24 cellular contexts compared by ENCODE assay signal in the genomic region with DNA sequence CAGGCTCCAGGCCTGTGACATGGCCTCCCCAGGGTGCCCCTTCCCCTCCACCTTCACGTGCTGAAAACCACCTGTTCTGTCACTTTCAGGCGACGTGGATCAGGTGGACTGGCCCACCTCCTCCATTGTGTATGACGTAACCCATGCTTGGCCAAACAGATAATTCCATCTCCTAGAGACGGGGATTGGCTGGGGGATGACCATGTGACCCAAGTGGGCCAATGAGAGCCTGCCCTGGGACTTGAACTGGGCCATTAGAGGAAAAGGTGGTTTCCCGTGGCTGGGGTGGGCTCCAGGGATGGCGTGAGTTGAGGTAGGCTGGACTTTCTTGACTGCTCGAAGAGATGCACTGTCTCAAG. TPM values are rescaled to one million over a fixed set of nuclear protein-coding genes. Genes with fewer than 3 reads are reported as not detected.
DNase-seq lines count a peak whose midpoint lies in the region; ATAC-seq and TF ChIP-seq lines count a peak whose summit lies in the region.
"Had no signal": no experiment of that assay in that cellular context is flagged by ENCODE, and none has a peak within 500 bp of the region (broad histone marks: within the 10 kb centered on the region; RNA-seq: fewer than 3 reads in every experiment).

No MANE protein-coding gene starts in this region.

- peaks cover 4 to 9% of the 10 kb centered on the region in 2 experiments; a peak in 1 of 4 replicates for H3K79me1 ChIP-seq in IMR-90 (ENCODE audit: low read depth in 1 of 2, low read length in 2 of 2)

- H3K23ac ChIP-seq in IMR-90 (ENCODE audit: low read depth, low read length): no peak overlapping the region

- no peak overlapping the region for H2BK15ac ChIP-seq in IMR-90 (ENCODE audit: low read depth, low read length)

- no peaks in the 10 kb centered on the region for H3K9me1 ChIP-seq in IMR-90 (ENCODE audit: insufficient read depth, low read length)

- H2BK5ac ChIP-seq in IMR-90 (ENCODE audit: low read depth, low read length, poor library complexity, severe bottlenecking): no peak overlapping the region

- H2BK20ac ChIP-seq in IMR-90 (ENCODE audit: low read depth, low read length): no peak overlapping the region

- no peak overlapping the region for H4K8ac ChIP-seq in IMR-90 (ENCODE audit: low read depth in 2 of 2, low read length in 2 of 2)

- BruUV-seq in IMR-90 (replicated peaks; lab: Mats Ljungman, UMichigan): no TSS peak

- no peak for TF ChIP-seq CTCF in IMR-90 (conservative IDR thresholded peaks at IDR 0.05; ENCODE audit: low read depth, low read length)
- TF ChIP-seq CTCF in choroid plexus epithelial cell (conservative IDR thresholded peaks at IDR 0.05; ENCODE audit: low read depth, low read length): no peak
- TF ChIP-seq CTCF in breast epithelium (IDR thresholded peaks at IDR 0.05): no peak

- intact Hi-C loops in IMR-90 (cut with micrococcal nuclease): no loop called here
- intact Hi-C loops in breast epithelium (cut with DNase I; ENCODE audit: low total_unique reads): no loop called here

- 54% methylated on average over 3 of the region's 8 CpGs; no CpG with 5 or more reads in 1 of the 2 experiments for WGBS in IMR-90 (ENCODE audit: extremely low coverage in 2 of 2, insufficient read length in 1 of 2), 2 experiments

- no peak overlapping the region for H2AFZ ChIP-seq in IMR-90 (replicated peaks; ENCODE audit: low read length, poor library complexity)

- DNase-seq in NCI-H146 (lab: John Stamatoyannopoulos, UW) (peak; percentile 24), NCI-H146 treated with DMSO at 0.1 percent for 48 hours (lab: John Stamatoyannopoulos, UW; ENCODE audit: unreplicated experiment) (no peak), IMR-90 (no peak), choroid plexus epithelial cell (ENCODE audit: low read depth) (peak; percentile 12), breast epithelium (ENCODE audit: low spot score in 2 of 2) (no peak), NCI-H510A (lab: John Stamatoyannopoulos, UW) (no peak)
- DNase-seq: activated CD4-positive, alpha-beta T cell treated with anti-CD3 and anti-CD28 coated beads for 1 hour; activated T-cell treated with anti-CD3 and anti-CD28 coated beads, Interleukin-2, amount 50 U/mL, for 24 hours; amniotic stem cell; BE2C; DND-41; hypothalamus; NCI-H1092; NCI-H524 treated with DMSO at 0.1 percent for 48 hours; Right ventricle myocardium superior; sigmoid colon; stimulated activated CD4-positive, alpha-beta T cell treated with anti-CD3 and anti-CD28 coated beads, Interleukin-15, amount 100 ng/mL, for 24 hours; stimulated activated CD8-positive, alpha-beta memory T cell treated with anti-CD3 and anti-CD28 coated beads, Interleukin-4, amount 100 ng/mL, for 48 hours; upper lobe of right lung had no signal

- no peak overlapping the region for H3K4me3 ChIP-seq in IMR-90 (ENCODE audit: insufficient read depth, low read depth, low read length)
- H3K4me3 ChIP-seq in choroid plexus epithelial cell (ENCODE audit: low read depth, low read length): no peak overlapping the region
- no peak overlapping the region for H3K4me3 ChIP-seq in breast epithelium
- H3K4me3 ChIP-seq: coronary artery, esophagus muscularis mucosa, gastroesophageal sphincter, sigmoid colon, upper lobe of right lung had no signal

- H3K27ac ChIP-seq in IMR-90 (ENCODE audit: insufficient read depth, low read length) (no peak overlapping the region), breast epithelium (no peak overlapping the region)
- H3K27ac ChIP-seq: coronary artery, esophagus muscularis mucosa, gastroesophageal sphincter, sigmoid colon, upper lobe of right lung had no signal

- CTCF ChIA-PET in IMR-90 (lab: Yijun Ruan, JAX): no interaction called here

- H3K27me3 ChIP-seq in IMR-90 (ENCODE audit: control insufficient read depth, insufficient read depth, low read length) (peaks cover under 1% of the 10 kb centered on the region; the same call in 1 of the 2 replicates), breast epithelium (peaks cover 6 to 10% of the 10 kb centered on the region in 2 donors)

- H3K4me2 ChIP-seq in IMR-90 (ENCODE audit: low read depth, low read length): no peak overlapping the region

- no peak overlapping the region for H2AK5ac ChIP-seq in IMR-90 (ENCODE audit: low read depth, low read length)

- no peaks in the 10 kb centered on the region for H3K36me3 ChIP-seq in IMR-90 (ENCODE audit: control insufficient read depth, insufficient read depth, low read length)
- no peaks in the 10 kb centered on the region for H3K36me3 ChIP-seq in breast epithelium
- H3K36me3 ChIP-seq: BE2C, esophagus muscularis mucosa, gastroesophageal sphincter, sigmoid colon, upper lobe of right lung had no signal

- no peak overlapping the region for H3K14ac ChIP-seq in IMR-90 (replicated peaks; ENCODE audit: low read depth, low read length)

- POLR2A ChIA-PET in IMR-90 (lab: Charles Lee; ENCODE audit: unreplicated experiment): no interaction called here

- in situ Hi-C loops in IMR-90 (cut with MboI; ENCODE audit: low sequenced_read_pairs): no loop called here

- H3K9me3 ChIP-seq in IMR-90 (ENCODE audit: control insufficient read depth, insufficient read depth, low read length): peaks cover 2% of the 10 kb centered on the region; the same call in 1 of the 2 replicates
- no peaks in the 10 kb centered on the region for H3K9me3 ChIP-seq in breast epithelium
- H3K9me3 ChIP-seq: BE2C, gastroesophageal sphincter, sigmoid colon, upper lobe of right lung had no signal

- no peak overlapping the region for H2BK120ac ChIP-seq in IMR-90 (ENCODE audit: low read depth, low read length)

- no peak overlapping the region for H2AK9ac ChIP-seq in IMR-90 (replicated peaks; ENCODE audit: low read depth, low read length, poor library complexity)

- H3K4ac ChIP-seq in IMR-90 (ENCODE audit: low read depth, low read length): no peak overlapping the region

- H3K4me1 ChIP-seq in IMR-90 (ENCODE audit: control insufficient read depth, insufficient read depth, low read length) (peaks cover 4% of the 10 kb centered on the region; the same call in 1 of the 2 replicates), breast epithelium (no peaks in the 10 kb centered on the region)
- H3K4me1 ChIP-seq: BE2C had no signal

- TF ChIP-seq POLR2A in IMR-90 (IDR thresholded peaks at IDR 0.05; ENCODE audit: low read depth, low read length) (no peak), breast epithelium (IDR thresholded peaks at IDR 0.05) (no peak)

- no peak for TF ChIP-seq RAD21 in IMR-90 (IDR thresholded peaks at IDR 0.05; ENCODE audit: low read length)

- no peak overlapping the region for H4K5ac ChIP-seq in IMR-90 (ENCODE audit: low read depth, low read length)

- no peak for ATAC-seq in IMR-90 (ENCODE audit: low read depth)
- ATAC-seq: gastroesophageal sphincter, upper lobe of right lung had no signal

- H3K9ac ChIP-seq in IMR-90 (ENCODE audit: low read depth, low read length): no peak overlapping the region

- H3K18ac ChIP-seq in IMR-90 (ENCODE audit: low read depth, low read length): no peak overlapping the region

- H4K20me1 ChIP-seq in IMR-90 (ENCODE audit: insufficient read depth, low read length): peaks cover 6% of the 10 kb centered on the region; the same call in 1 of the 2 replicates

- dilution Hi-C loops in IMR-90 (cut with HindIII; ENCODE audit: low sequenced_read_pairs, unreplicated experiment): no loop called here

- H4K91ac ChIP-seq in IMR-90 (ENCODE audit: insufficient read depth, low read depth, low read length): no peak overlapping the region

- no peak overlapping the region for H3K56ac ChIP-seq in IMR-90 (ENCODE audit: extremely low read depth, insufficient read depth, low read length)

TF ChIP-seq in IMR-90, 13 proteins besides CTCF, POLR2A, EP300 and RAD21:
- TF ChIP-seq USF2 (IDR thresholded peaks at IDR 0.05; ENCODE audit: low read depth, low read length): peak; percentile 70; the same call in 1 of the 2 replicates
- TF ChIP-seq MXI1 (IDR thresholded peaks at IDR 0.05; ENCODE audit: borderline replicate concordance, low read depth, low read length): no peak

RNA-seq across cellular contexts. Expression of gene ADAMTSL5, which starts 3.6 kb away (rescaled TPM):
- total RNA-seq in IMR-90 (2012; rRNA removed): 0.83 and 0.90 TPM in 2 replicates
- polyA plus RNA-seq in IMR-90 (2012; rRNA removed): 10.8 and 13.4 TPM in 2 replicates
- polyA plus RNA-seq in IMR-90 (2012; cell fraction: cytosol; rRNA removed): 7.7 and 13.2 TPM in 2 replicates
- 31.7 and 79.5 TPM in 2 replicates for polyA plus RNA-seq in IMR-90 (2012; cell fraction: nucleus; rRNA removed; ENCODE audit: low replicate concordance)
- 1 to 10 TPM; 1.3 to 3.5 (median 2.1) TPM for total RNA-seq in breast epithelium

RNA-seq across cellular contexts. Expression of gene PLK5, which starts 7.5 kb away (rescaled TPM):
- total RNA-seq in IMR-90 (2012; rRNA removed) (not detected in 2 replicates), breast epithelium (under 1 TPM in 2 of 3 donors, not detected in 1; 0.44 to 0.98 TPM)
- 0.04 TPM in 1 of 2 replicates, not detected in the other for polyA plus RNA-seq in IMR-90 (2012; rRNA removed)
- polyA plus RNA-seq in IMR-90 (2012; cell fraction: cytosol; rRNA removed): 0.05 TPM in 1 of 2 replicates, not detected in the other
- polyA plus RNA-seq in IMR-90 (2012; cell fraction: nucleus; rRNA removed; ENCODE audit: low replicate concordance): 0.76 and 1.1 TPM in 2 replicates
- total RNA-seq: bronchial epithelial cell, mononuclear cell, Right ventricle myocardium superior, upper lobe of right lung had no signal

RNA-seq across cellular contexts. Expression of gene REEP6, which starts 25.4 kb away (rescaled TPM):
- total RNA-seq in IMR-90 (2012; rRNA removed) (1.3 and 1.7 TPM in 2 replicates), breast epithelium (10 to 100 TPM in 2 of 3 donors, 1 to 10 TPM in 1; 4.3 to 17.4 (median 11.0) TPM)
- polyA plus RNA-seq in IMR-90 (2012; rRNA removed): 2.2 and 3.2 TPM in 2 replicates
- polyA plus RNA-seq in IMR-90 (2012; cell fraction: cytosol; rRNA removed): 2.8 and 4.8 TPM in 2 replicates
- polyA plus RNA-seq in IMR-90 (2012; cell fraction: nucleus; rRNA removed; ENCODE audit: low replicate concordance): 2.0 and 2.7 TPM in 2 replicates

RNA-seq across cellular contexts. Expression of gene PCSK4, which starts 26.2 kb away (rescaled TPM):
- total RNA-seq in IMR-90 (2012; rRNA removed) (0.56 and 0.72 TPM in 2 replicates), breast epithelium (1 to 10 TPM; 2.2 to 10.0 (median 5.9) TPM)
- polyA plus RNA-seq in IMR-90 (2012; rRNA removed): 1.7 and 2.9 TPM in 2 replicates
- 0.29 and 1.2 TPM in 2 replicates for polyA plus RNA-seq in IMR-90 (2012; cell fraction: cytosol; rRNA removed)
- polyA plus RNA-seq in IMR-90 (2012; cell fraction: nucleus; rRNA removed; ENCODE audit: low replicate concordance): 31.5 and 85.3 TPM in 2 replicates

RNA-seq across cellular contexts. Expression of gene C19orf25, which starts 37.4 kb away (rescaled TPM):
- total RNA-seq in IMR-90 (2012; rRNA removed) (10.4 and 10.6 TPM in 2 replicates), breast epithelium (10 to 100 TPM; 27.7 to 32.8 (median 28.7) TPM)
- polyA plus RNA-seq in IMR-90 (2012; rRNA removed): 34.9 and 40.8 TPM in 2 replicates
- polyA plus RNA-seq in IMR-90 (2012; cell fraction: cytosol; rRNA removed): 36.9 and 49.4 TPM in 2 replicates
- polyA plus RNA-seq in IMR-90 (2012; cell fraction: nucleus; rRNA removed; ENCODE audit: low replicate concordance): 25.0 and 47.9 TPM in 2 replicates

Comparison
In these comparisons a context has a peak if more than half of its experiments do, and no peak if none do; other contexts are left out.
1. DNase-seq: peak in NCI-H146 (single experiment) and choroid plexus epithelial cell (single experiment); none in NCI-H146 treated with DMSO at 0.1 percent for 48 hours (single experiment), IMR-90 (single experiment), breast epithelium (0 of 2) and NCI-H510A (single experiment).